In the genomic region with DNA sequence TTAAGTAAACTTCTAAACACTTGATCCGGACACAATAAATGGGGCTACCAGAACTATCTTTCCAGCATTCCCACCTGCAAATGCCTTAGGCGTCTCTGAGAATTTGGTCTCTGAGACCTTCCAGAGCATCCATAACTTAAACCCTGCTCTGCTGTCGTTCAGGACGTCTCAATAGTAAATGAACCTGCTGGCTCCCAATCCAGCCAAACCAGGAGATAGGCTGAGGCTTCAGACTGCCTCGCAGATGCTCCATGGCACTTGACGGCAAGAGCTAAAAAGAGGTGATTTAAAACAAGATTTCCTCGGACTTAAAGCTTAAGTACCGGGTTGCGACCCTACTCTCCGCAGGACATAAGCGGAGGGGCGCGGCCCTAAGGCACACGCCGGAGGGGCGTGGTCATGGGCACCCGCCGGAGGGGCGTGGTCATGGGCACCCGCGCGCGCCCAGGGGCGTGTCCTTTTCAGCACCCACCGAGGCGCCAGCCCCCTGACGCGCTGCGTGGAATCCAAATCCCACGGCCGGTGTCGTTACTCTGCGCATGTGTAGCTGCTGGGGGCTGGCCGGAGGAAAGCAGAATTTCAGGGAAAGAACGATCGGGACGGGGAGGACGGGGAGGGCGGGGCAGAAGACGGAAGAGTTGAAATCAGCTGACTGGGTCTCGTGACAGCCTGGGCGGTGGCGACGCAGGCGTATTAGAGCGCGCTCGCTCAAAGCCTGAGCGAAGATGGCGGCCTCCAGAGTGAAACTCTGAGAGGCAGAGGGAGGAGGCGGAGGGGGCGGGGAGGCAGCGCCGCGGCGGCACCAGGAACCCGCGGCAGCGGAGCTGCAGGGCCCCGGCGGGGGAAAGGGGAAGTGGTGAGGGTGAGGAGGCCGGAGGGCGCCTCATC, we compare ENCODE assay signal across 8 cellular contexts. TPM values are rescaled to one million over a fixed set of nuclear protein-coding genes. Genes with fewer than 3 reads are reported as not detected.
DNase-seq lines count a peak whose midpoint lies in the region; ATAC-seq and TF ChIP-seq lines count a peak whose summit lies in the region.

A gene with protein sequence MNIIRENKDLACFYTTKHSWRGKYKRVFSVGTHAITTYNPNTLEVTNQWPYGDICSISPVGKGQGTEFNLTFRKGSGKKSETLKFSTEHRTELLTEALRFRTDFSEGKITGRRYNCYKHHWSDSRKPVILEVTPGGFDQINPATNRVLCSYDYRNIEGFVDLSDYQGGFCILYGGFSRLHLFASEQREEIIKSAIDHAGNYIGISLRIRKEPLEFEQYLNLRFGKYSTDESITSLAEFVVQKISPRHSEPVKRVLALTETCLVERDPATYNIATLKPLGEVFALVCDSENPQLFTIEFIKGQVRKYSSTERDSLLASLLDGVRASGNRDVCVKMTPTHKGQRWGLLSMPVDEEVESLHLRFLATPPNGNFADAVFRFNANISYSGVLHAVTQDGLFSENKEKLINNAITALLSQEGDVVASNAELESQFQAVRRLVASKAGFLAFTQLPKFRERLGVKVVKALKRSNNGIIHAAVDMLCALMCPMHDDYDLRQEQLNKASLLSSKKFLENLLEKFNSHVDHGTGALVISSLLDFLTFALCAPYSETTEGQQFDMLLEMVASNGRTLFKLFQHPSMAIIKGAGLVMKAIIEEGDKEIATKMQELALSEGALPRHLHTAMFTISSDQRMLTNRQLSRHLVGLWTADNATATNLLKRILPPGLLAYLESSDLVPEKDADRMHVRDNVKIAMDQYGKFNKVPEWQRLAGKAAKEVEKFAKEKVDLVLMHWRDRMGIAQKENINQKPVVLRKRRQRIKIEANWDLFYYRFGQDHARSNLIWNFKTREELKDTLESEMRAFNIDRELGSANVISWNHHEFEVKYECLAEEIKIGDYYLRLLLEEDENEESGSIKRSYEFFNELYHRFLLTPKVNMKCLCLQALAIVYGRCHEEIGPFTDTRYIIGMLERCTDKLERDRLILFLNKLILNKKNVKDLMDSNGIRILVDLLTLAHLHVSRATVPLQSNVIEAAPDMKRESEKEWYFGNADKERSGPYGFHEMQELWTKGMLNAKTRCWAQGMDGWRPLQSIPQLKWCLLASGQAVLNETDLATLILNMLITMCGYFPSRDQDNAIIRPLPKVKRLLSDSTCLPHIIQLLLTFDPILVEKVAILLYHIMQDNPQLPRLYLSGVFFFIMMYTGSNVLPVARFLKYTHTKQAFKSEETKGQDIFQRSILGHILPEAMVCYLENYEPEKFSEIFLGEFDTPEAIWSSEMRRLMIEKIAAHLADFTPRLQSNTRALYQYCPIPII (N-terminal part only) (plus strand): TSS at position 696 of the 888 bp plus-strand sequence. CDS start 17,049 bp downstream, outside the sequence.

- H3K27ac ChIP-seq in SK-N-SH (ENCODE audit: low read depth in 2 of 2, low read length in 1 of 2): peak within 1 kb of the TSS; percentile 90 to 94

- H3K4me2 ChIP-seq in SK-N-SH: peak within 1 kb of the TSS; percentile 84

- peak within 1 kb of the TSS; percentile 81 for H2AFZ ChIP-seq in SK-N-SH (ENCODE audit: low read depth)

- peaks cover 8 to 9% of the 10 kb centered on the region in 2 experiments for H3K36me3 ChIP-seq in SK-N-SH (replicated peaks in 1 of 2; ENCODE audit: control insufficient read depth in 1 of 2, insufficient read depth in 2 of 2, low read length in 1 of 2)

- CTCF ChIA-PET in SK-N-SH (lab: Yijun Ruan, JAX): interaction anchor here (0.6 to 1.6 kb wide), 5 partner anchors 9 to 1402 kb away, joined by 3 to 4 read pairs (median 3); no protein-coding TSS in a partner anchor

- TF ChIP-seq CTCF in SK-N-SH (IDR thresholded peaks at IDR 0.05): no peak

- peaks cover 7% of the 10 kb centered on the region; the same call in 1 of the 2 replicates for H4K20me1 ChIP-seq in SK-N-SH (ENCODE audit: insufficient read depth)

- H3K79me2 ChIP-seq in SK-N-SH (ENCODE audit: insufficient read depth): peaks cover 42% of the 10 kb centered on the region

- TF ChIP-seq EP300 in SK-N-SH (IDR thresholded peaks at IDR 0.05; ENCODE audit: borderline replicate concordance in 1 of 2, low read depth in 1 of 2, low read length in 1 of 2): no peak; a peak in 1 of 4 replicates

- peak within 1 kb of the TSS; percentile 93 for H3K9ac ChIP-seq in SK-N-SH

- H3K27me3 ChIP-seq in SK-N-SH (ENCODE audit: insufficient read depth): no peaks in the 10 kb centered on the region

- ATAC-seq in HG02588 (IDR thresholded peaks at IDR 0.05; ENCODE audit: unreplicated experiment): peak; percentile 89

- peaks cover 24% of the 10 kb centered on the region for H3F3A ChIP-seq in SK-N-SH (replicated peaks; ENCODE audit: insufficient read depth)

- H3K4me3 ChIP-seq in GM08714 (ENCODE audit: low read length) (peak within 1 kb of the TSS; percentile 92), SK-N-SH (ENCODE audit: low read depth in 2 of 2, low read length in 1 of 2) (peak within 1 kb of the TSS; percentile 97 to 99)

- H3K4me1 ChIP-seq in SK-N-SH (ENCODE audit: control insufficient read depth in 1 of 2, insufficient read depth in 2 of 2, low read depth in 1 of 2, low read length in 1 of 2): peaks cover 6 to 7% of the 10 kb centered on the region in 2 experiments; a peak in 3 of 4 replicates

- POLR2A ChIA-PET in SK-N-SH (lab: Yijun Ruan, JAX): interaction anchor here (0.9 to 1.9 kb wide), 3 partner anchors 11 to 16 kb away, joined by 3 to 16 read pairs (median 3); no protein-coding TSS in a partner anchor

- TF ChIP-seq RAD21 in SK-N-SH (IDR thresholded peaks at IDR 0.05; ENCODE audit: low read length): no peak

- H3K9me2 ChIP-seq in SK-N-SH: no peaks in the 10 kb centered on the region

- H3K9me3 ChIP-seq in SK-N-SH: no peaks in the 10 kb centered on the region

- 2% methylated on average over 46 of the region's 63 CpGs for WGBS in SK-N-SH (ENCODE audit: low lambda C conversion rate)

- DNase-seq in NCI-H1048 (lab: John Stamatoyannopoulos, UW) (peak; percentile 87), SK-N-SH (peak; percentile 93), glomerular endothelial cell (ENCODE audit: extremely low read depth, low read depth, low spot score) (peak; percentile 71), nucleus accumbens (lab: John Stamatoyannopoulos, UW) (peak; percentile 70 to 98 (median 90)), superior temporal gyrus (ENCODE audit: extremely low spot score) (peak; percentile 98)
- DNase-seq in activated naive CD4-positive, alpha-beta T cell treated with anti-CD3 and anti-CD28 coated beads, Interleukin-2, amount 50 U/mL, for 16 hours: peak; percentile 94

TF ChIP-seq in SK-N-SH, 30 proteins besides CTCF, POLR2A, EP300 and RAD21 (continues in another document):
- no peak for TF ChIP-seq JUND (IDR thresholded peaks at IDR 0.05)
- TF ChIP-seq, protein P1, sequence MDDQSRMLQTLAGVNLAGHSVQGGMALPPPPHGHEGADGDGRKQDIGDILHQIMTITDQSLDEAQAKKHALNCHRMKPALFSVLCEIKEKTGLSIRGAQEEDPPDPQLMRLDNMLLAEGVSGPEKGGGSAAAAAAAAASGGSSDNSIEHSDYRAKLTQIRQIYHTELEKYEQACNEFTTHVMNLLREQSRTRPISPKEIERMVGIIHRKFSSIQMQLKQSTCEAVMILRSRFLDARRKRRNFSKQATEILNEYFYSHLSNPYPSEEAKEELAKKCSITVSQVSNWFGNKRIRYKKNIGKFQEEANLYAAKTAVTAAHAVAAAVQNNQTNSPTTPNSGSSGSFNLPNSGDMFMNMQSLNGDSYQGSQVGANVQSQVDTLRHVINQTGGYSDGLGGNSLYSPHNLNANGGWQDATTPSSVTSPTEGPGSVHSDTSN (IDR thresholded peaks at IDR 0.05): no peak
- TF ChIP-seq, protein P2, sequence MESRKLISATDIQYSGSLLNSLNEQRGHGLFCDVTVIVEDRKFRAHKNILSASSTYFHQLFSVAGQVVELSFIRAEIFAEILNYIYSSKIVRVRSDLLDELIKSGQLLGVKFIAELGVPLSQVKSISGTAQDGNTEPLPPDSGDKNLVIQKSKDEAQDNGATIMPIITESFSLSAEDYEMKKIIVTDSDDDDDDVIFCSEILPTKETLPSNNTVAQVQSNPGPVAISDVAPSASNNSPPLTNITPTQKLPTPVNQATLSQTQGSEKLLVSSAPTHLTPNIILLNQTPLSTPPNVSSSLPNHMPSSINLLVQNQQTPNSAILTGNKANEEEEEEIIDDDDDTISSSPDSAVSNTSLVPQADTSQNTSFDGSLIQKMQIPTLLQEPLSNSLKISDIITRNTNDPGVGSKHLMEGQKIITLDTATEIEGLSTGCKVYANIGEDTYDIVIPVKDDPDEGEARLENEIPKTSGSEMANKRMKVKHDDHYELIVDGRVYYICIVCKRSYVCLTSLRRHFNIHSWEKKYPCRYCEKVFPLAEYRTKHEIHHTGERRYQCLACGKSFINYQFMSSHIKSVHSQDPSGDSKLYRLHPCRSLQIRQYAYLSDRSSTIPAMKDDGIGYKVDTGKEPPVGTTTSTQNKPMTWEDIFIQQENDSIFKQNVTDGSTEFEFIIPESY (IDR thresholded peaks at IDR 0.05; ENCODE audit: borderline replicate concordance, low read depth): no peak
- no peak for TF ChIP-seq FOXM1 (IDR thresholded peaks at IDR 0.05; ENCODE audit: low read depth)
- TF ChIP-seq MEF2A (IDR thresholded peaks at IDR 0.05; ENCODE audit: borderline replicate concordance, low read depth): no peak
- TF ChIP-seq GABPA (IDR thresholded peaks at IDR 0.05; ENCODE audit: low read depth): no peak
- peak; percentile 20; the same call in 1 of the 2 replicates for TF ChIP-seq POLR2AphosphoS5 (IDR thresholded peaks at IDR 0.05; ENCODE audit: low read depth, low read length)
- TF ChIP-seq, protein P3, sequence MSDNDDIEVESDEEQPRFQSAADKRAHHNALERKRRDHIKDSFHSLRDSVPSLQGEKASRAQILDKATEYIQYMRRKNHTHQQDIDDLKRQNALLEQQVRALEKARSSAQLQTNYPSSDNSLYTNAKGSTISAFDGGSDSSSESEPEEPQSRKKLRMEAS (IDR thresholded peaks at IDR 0.05; ENCODE audit: low read depth): peak; percentile 24; the same call in 1 of the 2 replicates
- TF ChIP-seq TAF1 (IDR thresholded peaks at IDR 0.05; ENCODE audit: borderline replicate concordance, low read depth, low read length): peak; percentile 76

RNA-seq across cellular contexts. Expression of the gene that starts here (rescaled TPM):
- 10.8 and 17.3 TPM in 2 replicates for polyA plus RNA-seq in SK-N-SH (2012; rRNA removed)
- polyA plus RNA-seq in SK-N-SH (2012; cell fraction: cytosol; rRNA removed): 14.6 TPM in 2 replicates
- 14.4 and 32.7 TPM in 2 replicates for polyA plus RNA-seq in SK-N-SH (2012; cell fraction: nucleus; rRNA removed)
- total RNA-seq in glomerular endothelial cell: 40.8 and 49.9 TPM in 2 replicates

Comparison
In these comparisons a context has a peak if more than half of its experiments do, and no peak if none do; other contexts are left out.
1. Peak in every context shown above with its lines: DNase-seq, ATAC-seq, H3K4me3 ChIP-seq and H3K27ac ChIP-seq.